Comparison of ENCODE assay signal across 10 cellular contexts in the genomic region with DNA sequence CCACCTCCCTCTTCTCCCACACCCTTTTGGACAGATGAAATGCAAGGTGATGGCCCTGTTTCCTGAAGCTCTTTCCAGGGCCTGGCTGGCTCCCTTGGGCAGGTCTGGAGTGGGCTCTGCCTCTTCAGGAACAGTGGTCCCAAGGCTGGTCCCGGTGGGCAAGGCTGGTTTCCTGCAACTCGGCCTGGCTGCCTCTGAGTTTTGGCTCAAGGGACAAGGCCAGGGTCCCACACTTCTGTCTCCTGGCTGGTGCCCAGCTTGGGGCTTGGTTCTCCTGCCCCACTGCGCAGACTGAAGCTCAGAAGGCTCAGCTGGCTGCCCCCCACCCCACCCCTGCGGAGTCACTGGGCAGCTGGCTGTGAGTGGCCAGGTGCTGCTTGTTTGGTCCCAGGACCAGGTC. TPM values are rescaled to one million over a fixed set of nuclear protein-coding genes. Genes with fewer than 3 reads are reported as not detected.
DNase-seq lines count a peak whose midpoint lies in the region; ATAC-seq and TF ChIP-seq lines count a peak whose summit lies in the region.
"Had no signal": no experiment of that assay in that cellular context is flagged by ENCODE, and none has a peak within 500 bp of the region (broad histone marks: within the 10 kb centered on the region; RNA-seq: fewer than 3 reads in every experiment).

No MANE protein-coding gene starts in this region.

- DNase-seq in DND-41 (no peak), Peyer's patch (peak in 1 of 3 donors; percentile 44), esophagus muscularis mucosa (ENCODE audit: extremely low spot score) (no peak), GM13976 (ENCODE audit: low spot score) (no peak)
- DNase-seq in stimulated activated CD4-positive, alpha-beta T cell treated with anti-CD3 and anti-CD28 coated beads, Interleukin-4, amount 100 ng/mL, for 4 hours: no peak
- DNase-seq: NCI-H2081 treated with DMSO at 0.1 percent for 48 hours; stimulated activated CD4-positive, alpha-beta T cell treated with anti-CD3 and anti-CD28 coated beads, Interleukin-15, amount 100 ng/mL, for 24 hours had no signal

- no peaks in the 10 kb centered on the region for H3K27me3 ChIP-seq in DND-41 (ENCODE audit: insufficient read depth, low read length, poor library complexity)
- no peaks in the 10 kb centered on the region for H3K27me3 ChIP-seq in Peyer's patch
- H3K27me3 ChIP-seq in esophagus muscularis mucosa: peaks cover 0 to 5% (median 0%) of the 10 kb centered on the region in 4 donors
- no peaks in the 10 kb centered on the region for H3K27me3 ChIP-seq in parathyroid adenoma (ENCODE audit: control insufficient read depth, insufficient read depth, low read length)

- H3K79me2 ChIP-seq in DND-41 (ENCODE audit: insufficient read depth, low read length) (peaks cover 54% of the 10 kb centered on the region), parathyroid adenoma (peaks cover 8% of the 10 kb centered on the region)

- H2AFZ ChIP-seq in DND-41 (ENCODE audit: low read depth, low read length): no peak overlapping the region
- H2AFZ ChIP-seq in parathyroid adenoma: no peak overlapping the region

- peak overlapping the region in 1 of 2 experiments; percentile 66; a peak in 2 of 4 replicates for H3K4me3 ChIP-seq in DND-41 (ENCODE audit: low read depth in 1 of 2, low read length in 2 of 2)
- peak overlapping the region in 1 of 4 donors; percentile 83 for H3K4me3 ChIP-seq in Peyer's patch
- peak overlapping the region; percentile 88 to 94 (median 91) for H3K4me3 ChIP-seq in esophagus muscularis mucosa
- H3K4me3 ChIP-seq in parathyroid adenoma (ENCODE audit: low read depth, low read length): peak overlapping the region; percentile 89

- peaks cover 11% of the 10 kb centered on the region for H3K36me3 ChIP-seq in DND-41 (ENCODE audit: insufficient read depth, low read length)
- peaks cover 0 to 8% (median 0%) of the 10 kb centered on the region in 3 donors for H3K36me3 ChIP-seq in Peyer's patch
- peaks cover 6 to 11% (median 8%) of the 10 kb centered on the region in 4 donors for H3K36me3 ChIP-seq in esophagus muscularis mucosa
- H3K36me3 ChIP-seq in parathyroid adenoma (ENCODE audit: control insufficient read depth, insufficient read depth, low read length): no peaks in the 10 kb centered on the region

- TF ChIP-seq CTCF in DND-41 (IDR thresholded peaks at IDR 0.05; ENCODE audit: borderline replicate concordance, extremely low read depth, low read length, poor library complexity, severe bottlenecking) (no peak), Peyer's patch (IDR thresholded peaks at IDR 0.05) (no peak), esophagus muscularis mucosa (IDR thresholded peaks at IDR 0.05) (no peak), parathyroid adenoma (IDR thresholded peaks at IDR 0.05) (no peak), GM13976 (IDR thresholded peaks at IDR 0.05; ENCODE audit: borderline replicate concordance, control extremely low read depth, extremely low read depth, insufficient read depth, missing control alignments) (no peak)

- H3K9me3 ChIP-seq in DND-41 (ENCODE audit: insufficient read depth, low read length, severe bottlenecking) (no peaks in the 10 kb centered on the region), Peyer's patch (peaks cover 0 to 3% (median 0%) of the 10 kb centered on the region in 4 donors), esophagus muscularis mucosa (no peaks in the 10 kb centered on the region), parathyroid adenoma (ENCODE audit: control insufficient read depth, low read length) (no peaks in the 10 kb centered on the region)

- H3K4me1 ChIP-seq in DND-41 (ENCODE audit: insufficient read depth, low read length): peaks cover 23% of the 10 kb centered on the region
- peaks cover 0 to 49% (median 27%) of the 10 kb centered on the region in 4 donors for H3K4me1 ChIP-seq in Peyer's patch
- H3K4me1 ChIP-seq in esophagus muscularis mucosa: peaks cover 48 to 63% (median 53%) of the 10 kb centered on the region in 4 donors
- peaks cover 7% of the 10 kb centered on the region for H3K4me1 ChIP-seq in parathyroid adenoma

- H3K9ac ChIP-seq in DND-41 (ENCODE audit: low read depth, low read length) (peak overlapping the region; percentile 99), parathyroid adenoma (no peak overlapping the region)

- no peak for TF ChIP-seq EP300 in esophagus muscularis mucosa (IDR thresholded peaks at IDR 0.05)

- in situ Hi-C loops in GM13976 (cut with MboI; ENCODE audit: low sequenced_read_pairs, unreplicated experiment): no loop called here

- H3K4me2 ChIP-seq in DND-41 (ENCODE audit: insufficient read depth, low read length): peak overlapping the region; percentile 73
- H3K4me2 ChIP-seq in parathyroid adenoma (ENCODE audit: low read length): peak overlapping the region; percentile 94

- intact Hi-C loops in esophagus muscularis mucosa (cut with DNase I): loop anchor here (5.0 kb wide), 1 partner anchor 36 kb away; a partner anchor contains a TSS

- ATAC-seq in DND-41 (ENCODE audit: insufficient read depth, low read depth): no peak
- ATAC-seq in HG03108 (IDR thresholded peaks at IDR 0.05; ENCODE audit: unreplicated experiment): no peak
- ATAC-seq in HG03159 (IDR thresholded peaks at IDR 0.05; ENCODE audit: unreplicated experiment): no peak

- no peak for TF ChIP-seq POLR2A in Peyer's patch (IDR thresholded peaks at IDR 0.05)
- TF ChIP-seq POLR2A in esophagus muscularis mucosa (IDR thresholded peaks at IDR 0.05; ENCODE audit: low read depth): no peak

- peaks cover 38% of the 10 kb centered on the region for H4K20me1 ChIP-seq in DND-41 (ENCODE audit: insufficient read depth, low read length)

- H3K27ac ChIP-seq in DND-41 (ENCODE audit: low read length): no peak overlapping the region
- H3K27ac ChIP-seq in Peyer's patch: peak overlapping the region; percentile 98 to 100 (median 100)
- peak overlapping the region; percentile 100 for H3K27ac ChIP-seq in esophagus muscularis mucosa (replicated peaks in 1 of 4)
- peak overlapping the region; percentile 100 for H3K27ac ChIP-seq in parathyroid adenoma

- WGBS in esophagus muscularis mucosa: 40% methylated on average over 1 of the region's 4 CpGs

RNA-seq across cellular contexts. Expression of a gene that starts 3.8 kb away (rescaled TPM):
- 1,000 to 10,000 TPM; 2,510 to 3,878 (median 3,203) TPM for total RNA-seq in Peyer's patch
- 1,000 to 10,000 TPM in 3 of 4 donors, 100 to 1,000 TPM in 1; 972 to 1,850 (median 1,126) TPM for total RNA-seq in esophagus muscularis mucosa

RNA-seq across cellular contexts. Expression of a gene that starts 11.7 kb away (rescaled TPM):
- total RNA-seq in Peyer's patch (1 to 10 TPM; 1.2 to 7.9 (median 5.2) TPM), esophagus muscularis mucosa (1 to 10 TPM; 1.2 to 2.4 (median 1.7) TPM)

RNA-seq across cellular contexts. Expression of a gene that starts 35.7 kb away (rescaled TPM):
- total RNA-seq in Peyer's patch (10 to 100 TPM; 38.2 to 66.9 (median 52.2) TPM), esophagus muscularis mucosa (10 to 100 TPM; 13.7 to 33.3 (median 18.6) TPM)
